ENCODE assay signal across 29 cellular contexts in genomic region chrX:136851526-136851925, GRCh38.
"Had no signal": no experiment of that assay in that cellular context is flagged by ENCODE, and none has a peak within 500 bp of the region (broad histone marks: within the 10 kb centered on the region; RNA-seq: fewer than 3 reads in every experiment).

No MANE protein-coding gene starts in this region.

- H3K4me2 ChIP-seq: smooth muscle cell had no signal

- H3K4me1 ChIP-seq: pancreas, psoas muscle, suprapubic skin, testis, tibial artery, transverse colon, uterus had no signal

- H3K9me3 ChIP-seq: neutrophil, pancreas, psoas muscle, spleen, suprapubic skin, testis, tibial artery, transverse colon, upper lobe of right lung, uterus had no signal

- DNase-seq: naive thymus-derived CD8-positive, alpha-beta T cell; nephron progenitor cell; nucleus accumbens; pancreas; posterior cingulate gyrus; psoas muscle; right cardiac atrium; spleen; stimulated activated CD4-positive, alpha-beta T cell treated with anti-CD3 and anti-CD28 coated beads, Interleukin-12 subunit alpha, Interleukin-12 subunit beta, amount 100 ng/mL, for 4 hours; stimulated activated CD4-positive, alpha-beta T cell treated with anti-CD3 and anti-CD28 coated beads, Interleukin-1b, Interleukin-23, amount 100 ng/mL, for 48 hours; stimulated activated CD4-positive, alpha-beta T cell treated with anti-CD3 and anti-CD28 coated beads, Interleukin-4, amount 100 ng/mL, for 1 hour; stimulated activated CD4-positive, alpha-beta T cell treated with anti-CD3 and anti-CD28 coated beads, Interleukin-4, amount 100 ng/mL, for 4 hours; stimulated activated CD8-positive, alpha-beta memory T cell treated with anti-CD3 and anti-CD28 coated beads, Interleukin-4, amount 100 ng/mL, for 48 hours; stimulated activated naive CD4-positive, alpha-beta T cell; stimulated activated naive CD8-positive, alpha-beta T cell treated with anti-CD3 and anti-CD28 coated beads, Interleukin-15, amount 100 ng/mL, for 72 hours; stimulated activated naive CD8-positive, alpha-beta T cell treated with anti-CD3 and anti-CD28 coated beads, Interleukin-15, Interleukin-2, amounts not matched to agents 100 U/mL and 50 U/mL, for 24 hours; substantia nigra; testis; tibial artery; transverse colon; upper lobe of right lung; uterus had no signal

- ATAC-seq: naive thymus-derived CD8-positive, alpha-beta T cell; natural killer cell treated with Interleukin-12 subunit alpha and Interleukin-12 subunit beta and Interleukin-15 and Interleukin-18, amount 100 ng/mL, for 72 hours; pancreas; right cardiac atrium; sciatic nerve; stimulated activated memory B cell treated with anti-CD40 and anti-IgM and Interleukin-4, amounts not matched to agents 10 μg/mL and 1 μg/mL and 100 μg/mL, for 72 hours; stimulated activated naive CD8-positive, alpha-beta T cell treated with anti-CD3 and anti-CD28 coated beads, Interleukin-15, amount 100 ng/mL, for 72 hours; stimulated activated naive CD8-positive, alpha-beta T cell treated with anti-CD3 and anti-CD28 coated beads, Interleukin-15, Interleukin-2, amounts not matched to agents 100 U/mL and 50 U/mL, for 24 hours; upper lobe of right lung had no signal

- FAIRE-seq: pancreas had no signal

- H3K27me3 ChIP-seq: neutrophil, pancreas, spleen, suprapubic skin, testis, tibial artery, transverse colon, upper lobe of right lung, uterus had no signal

- H3K36me3 ChIP-seq: neutrophil, pancreas, suprapubic skin, transverse colon, uterus had no signal

- H3K27ac ChIP-seq: pancreas, psoas muscle, skin epidermis, suprapubic skin, testis, tibial artery, transverse colon, uterus had no signal

- H3K4me3 ChIP-seq: pancreas, psoas muscle, skin epidermis, smooth muscle cell, spleen, suprapubic skin, testis, tibial artery, transverse colon, upper lobe of right lung, uterus had no signal
